In genomic region chr1:43976890-43977289, GRCh38 we compare ENCODE assay signal across 9 cellular contexts. TPM values are rescaled to one million over a fixed set of nuclear protein-coding genes. Genes with fewer than 3 reads are reported as not detected.
DNase-seq lines count a peak whose midpoint lies in the region; ATAC-seq and TF ChIP-seq lines count a peak whose summit lies in the region.
"Had no signal": no experiment of that assay in that cellular context is flagged by ENCODE, and none has a peak within 500 bp of the region (broad histone marks: within the 10 kb centered on the region; RNA-seq: fewer than 3 reads in every experiment).

No MANE protein-coding gene starts in this region.

- peaks cover 49 to 63% (median 62%) of the 10 kb centered on the region in 3 donors for H3K4me1 Mint-ChIP-seq in CD8-positive, alpha-beta memory T cell
- H3K4me1 Mint-ChIP-seq in activated T-helper 1 cell treated with anti-CD3 and anti-CD28 coated beads, Interleukin-12 subunit alpha, Interleukin-12 subunit beta, Interleukin-2, Interleukin-4 antibody, amounts not matched to agents 30 ng/mL and 10 ng/mL and 1 ng/mL, durations not matched to agents 14 hours and 24 hours and 36 hours (ENCODE audit: low read depth): peaks cover 58% of the 10 kb centered on the region
- H3K4me1 Mint-ChIP-seq in mesothelial cell of epicardium: peaks cover 52% of the 10 kb centered on the region

- intact Hi-C loops in activated T-helper 1 cell treated with anti-CD3 and anti-CD28 coated beads, Interleukin-12 subunit alpha, Interleukin-12 subunit beta, Interleukin-2, Interleukin-4 antibody, amounts not matched to agents 30 ng/mL and 10 ng/mL and 1 ng/mL, durations not matched to agents 14 hours and 24 hours and 36 hours (cut with micrococcal nuclease): loop anchor here (10.0 kb wide), 1 partner anchor 612 kb away; the partner anchor contains the start of gene ELOVL1

- peaks cover 38% of the 10 kb centered on the region for H3K4me1 ChIP-seq in ACC112 (ENCODE audit: control insufficient read depth, insufficient read depth, low read length, unreplicated experiment)
- H3K4me1 ChIP-seq in CD8-positive, alpha-beta memory T cell (ENCODE audit: insufficient read depth, low read length): peaks cover 44% of the 10 kb centered on the region

- ATAC-seq in GM18909 (IDR thresholded peaks at IDR 0.05; ENCODE audit: poor library complexity, unreplicated experiment): no peak
- no peak for ATAC-seq in HG03520 (IDR thresholded peaks at IDR 0.05; ENCODE audit: unreplicated experiment)
- ATAC-seq in HG03097 (IDR thresholded peaks at IDR 0.05; ENCODE audit: low FRiP score, unreplicated experiment): no peak

- no peaks in the 10 kb centered on the region for H3K27me3 ChIP-seq in ACC112 (ENCODE audit: insufficient read depth, low read length)
- H3K27me3 ChIP-seq in CD8-positive, alpha-beta memory T cell (ENCODE audit: insufficient read depth, low read length, poor library complexity, severe bottlenecking): no peaks in the 10 kb centered on the region

- H2AFZ ChIP-seq in ACC112 (ENCODE audit: low read length, unreplicated experiment): no peak overlapping the region

- H3K9me3 ChIP-seq in CD8-positive, alpha-beta memory T cell (ENCODE audit: low read length): no peaks in the 10 kb centered on the region

- peaks cover 0 to 10% of the 10 kb centered on the region in 2 donors for H3K27me3 Mint-ChIP-seq in CD8-positive, alpha-beta memory T cell
- H3K27me3 Mint-ChIP-seq in activated T-helper 1 cell treated with anti-CD3 and anti-CD28 coated beads, Interleukin-12 subunit alpha, Interleukin-12 subunit beta, Interleukin-2, Interleukin-4 antibody, amounts not matched to agents 30 ng/mL and 10 ng/mL and 1 ng/mL, durations not matched to agents 14 hours and 24 hours and 36 hours (ENCODE audit: insufficient read depth): peaks cover 1% of the 10 kb centered on the region
- no peaks in the 10 kb centered on the region for H3K27me3 Mint-ChIP-seq in mesothelial cell of epicardium (ENCODE audit: low read depth)

- peaks cover 11% of the 10 kb centered on the region; the same call in 1 of the 2 replicates for H3K36me3 ChIP-seq in ACC112 (ENCODE audit: insufficient read depth, low read length)
- peaks cover 21% of the 10 kb centered on the region for H3K36me3 ChIP-seq in CD8-positive, alpha-beta memory T cell (ENCODE audit: insufficient read depth, low read length)

- no peaks in the 10 kb centered on the region for H3K9me3 Mint-ChIP-seq in CD8-positive, alpha-beta memory T cell
- H3K9me3 Mint-ChIP-seq in activated T-helper 1 cell treated with anti-CD3 and anti-CD28 coated beads, Interleukin-12 subunit alpha, Interleukin-12 subunit beta, Interleukin-2, Interleukin-4 antibody, amounts not matched to agents 30 ng/mL and 10 ng/mL and 1 ng/mL, durations not matched to agents 14 hours and 24 hours and 36 hours: no peaks in the 10 kb centered on the region
- H3K9me3 Mint-ChIP-seq in mesothelial cell of epicardium: no peaks in the 10 kb centered on the region

- TF ChIP-seq CTCF in mesothelial cell of epicardium (IDR thresholded peaks at IDR 0.05; ENCODE audit: unreplicated experiment): no peak

- H3K27ac ChIP-seq in ACC112 (ENCODE audit: low read depth, low read length): no peak overlapping the region
- no peak overlapping the region for H3K27ac ChIP-seq in CD8-positive, alpha-beta memory T cell (ENCODE audit: low read depth, low read length)

- H3K79me2 ChIP-seq in ACC112 (ENCODE audit: control insufficient read depth, insufficient read depth, low read length, unreplicated experiment): peaks cover 60% of the 10 kb centered on the region

- POLR2A ChIA-PET in CD8-positive, alpha-beta memory T cell (lab: Charles Lee): interaction anchor here (1.7 kb wide), 1 partner anchor 14 kb away, joined by 4 read pairs; the partner anchor contains the start of gene CCDC24

- peaks cover 3 to 52% (median 9%) of the 10 kb centered on the region in 3 donors for H3K36me3 Mint-ChIP-seq in CD8-positive, alpha-beta memory T cell
- peaks cover 43% of the 10 kb centered on the region for H3K36me3 Mint-ChIP-seq in activated T-helper 1 cell treated with anti-CD3 and anti-CD28 coated beads, Interleukin-12 subunit alpha, Interleukin-12 subunit beta, Interleukin-2, Interleukin-4 antibody, amounts not matched to agents 30 ng/mL and 10 ng/mL and 1 ng/mL, durations not matched to agents 14 hours and 24 hours and 36 hours (ENCODE audit: low read depth)
- peaks cover 13% of the 10 kb centered on the region for H3K36me3 Mint-ChIP-seq in mesothelial cell of epicardium

- H3K27ac Mint-ChIP-seq in CD8-positive, alpha-beta memory T cell: peak overlapping the region in 5 of 8 donors; percentile 16 to 91 (median 57)
- H3K27ac Mint-ChIP-seq in activated T-helper 1 cell treated with anti-CD3 and anti-CD28 coated beads, Interleukin-12 subunit alpha, Interleukin-12 subunit beta, Interleukin-2, Interleukin-4 antibody, amounts not matched to agents 30 ng/mL and 10 ng/mL and 1 ng/mL, durations not matched to agents 14 hours and 24 hours and 36 hours: no peak overlapping the region
- H3K27ac Mint-ChIP-seq in mesothelial cell of epicardium: no peak overlapping the region

- no peak for DNase-seq in CD8-positive, alpha-beta memory T cell
- no peak for DNase-seq in activated T-helper 1 cell treated with anti-CD3 and anti-CD28 coated beads, Interleukin-12 subunit alpha, Interleukin-12 subunit beta, Interleukin-2, Interleukin-4 antibody, amounts not matched to agents 30 ng/mL and 10 ng/mL and 1 ng/mL, durations not matched to agents 14 hours and 24 hours and 36 hours (ENCODE audit: low spot score)
- DNase-seq in mesothelial cell of epicardium (ENCODE audit: low spot score in 2 of 2, unreplicated experiment in 2 of 2) (no peak), SKM-1 (lab: John Stamatoyannopoulos, UW; ENCODE audit: unreplicated experiment) (no peak)
- DNase-seq: NCI-H1694 treated with DMSO at 0.1 percent for 48 hours had no signal

- H3K4me3 ChIP-seq in ACC112 (ENCODE audit: low read depth, low read length): peak overlapping the region; percentile 86
- no peak overlapping the region for H3K4me3 ChIP-seq in CD8-positive, alpha-beta memory T cell (ENCODE audit: low read length)

- CTCF ChIA-PET in CD8-positive, alpha-beta memory T cell (lab: Charles Lee): interaction anchor here (2.5 kb wide), 1 partner anchor 30 kb away, joined by 12 read pairs; the partner anchor contains the start of gene IPO13

- peak overlapping the region in 6 of 7 donors; percentile 86 to 98 (median 92) for H3K4me3 Mint-ChIP-seq in CD8-positive, alpha-beta memory T cell
- H3K4me3 Mint-ChIP-seq in activated T-helper 1 cell treated with anti-CD3 and anti-CD28 coated beads, Interleukin-12 subunit alpha, Interleukin-12 subunit beta, Interleukin-2, Interleukin-4 antibody, amounts not matched to agents 30 ng/mL and 10 ng/mL and 1 ng/mL, durations not matched to agents 14 hours and 24 hours and 36 hours: peak overlapping the region; percentile 85
- H3K4me3 Mint-ChIP-seq in mesothelial cell of epicardium: peak overlapping the region; percentile 89

RNA-seq across cellular contexts. Expression of gene B4GALT2, which starts 2.1 kb away (rescaled TPM):
- total RNA-seq in CD8-positive, alpha-beta memory T cell: 10 to 100 TPM; 39.7 to 41.7 TPM
- 1.9 TPM for polyA plus RNA-seq in CD8-positive, alpha-beta memory T cell
- 51.2 and 51.3 TPM in 2 replicates for total RNA-seq in activated T-helper 1 cell treated with anti-CD3 and anti-CD28 coated beads, Interleukin-12 subunit alpha, Interleukin-12 subunit beta, Interleukin-2, Interleukin-4 antibody, amounts not matched to agents 30 ng/mL and 10 ng/mL and 1 ng/mL, durations not matched to agents 14 hours and 24 hours and 36 hours
- 55.8 to 58.6 TPM (median 57.8 TPM) in 3 replicates for total RNA-seq in mesothelial cell of epicardium

RNA-seq across cellular contexts. Expression of gene ATP6V0B, which starts 2.1 kb away (rescaled TPM):
- total RNA-seq in CD8-positive, alpha-beta memory T cell: 100 to 1,000 TPM; 184 to 205 TPM
- polyA plus RNA-seq in CD8-positive, alpha-beta memory T cell: 190 TPM
- total RNA-seq in activated T-helper 1 cell treated with anti-CD3 and anti-CD28 coated beads, Interleukin-12 subunit alpha, Interleukin-12 subunit beta, Interleukin-2, Interleukin-4 antibody, amounts not matched to agents 30 ng/mL and 10 ng/mL and 1 ng/mL, durations not matched to agents 14 hours and 24 hours and 36 hours: 187 and 195 TPM in 2 replicates
- 72.8 to 82.6 TPM (median 75.0 TPM) in 3 replicates for total RNA-seq in mesothelial cell of epicardium

RNA-seq across cellular contexts. Expression of gene DPH2, which starts 7.1 kb away (rescaled TPM):
- total RNA-seq in CD8-positive, alpha-beta memory T cell: 10 to 100 TPM; 85.8 to 94.7 TPM
- polyA plus RNA-seq in CD8-positive, alpha-beta memory T cell: 32.9 TPM
- 73.8 and 74.8 TPM in 2 replicates for total RNA-seq in activated T-helper 1 cell treated with anti-CD3 and anti-CD28 coated beads, Interleukin-12 subunit alpha, Interleukin-12 subunit beta, Interleukin-2, Interleukin-4 antibody, amounts not matched to agents 30 ng/mL and 10 ng/mL and 1 ng/mL, durations not matched to agents 14 hours and 24 hours and 36 hours
- total RNA-seq in mesothelial cell of epicardium: 24.1 to 26.6 TPM (median 25.0 TPM) in 3 replicates

RNA-seq across cellular contexts. Expression of gene CCDC24, which starts 14.5 kb away (rescaled TPM):
- total RNA-seq in CD8-positive, alpha-beta memory T cell: 1 to 10 TPM; 2.7 to 3.4 TPM
- polyA plus RNA-seq in CD8-positive, alpha-beta memory T cell: 0.43 TPM
- total RNA-seq in activated T-helper 1 cell treated with anti-CD3 and anti-CD28 coated beads, Interleukin-12 subunit alpha, Interleukin-12 subunit beta, Interleukin-2, Interleukin-4 antibody, amounts not matched to agents 30 ng/mL and 10 ng/mL and 1 ng/mL, durations not matched to agents 14 hours and 24 hours and 36 hours: 2.7 TPM in 2 replicates
- 12.3 to 13.8 TPM (median 12.4 TPM) in 3 replicates for total RNA-seq in mesothelial cell of epicardium

RNA-seq across cellular contexts. Expression of gene IPO13, which starts 30.1 kb away (rescaled TPM):
- 10 to 100 TPM; 28.9 to 32.1 TPM for total RNA-seq in CD8-positive, alpha-beta memory T cell
- 16.0 TPM for polyA plus RNA-seq in CD8-positive, alpha-beta memory T cell
- total RNA-seq in activated T-helper 1 cell treated with anti-CD3 and anti-CD28 coated beads, Interleukin-12 subunit alpha, Interleukin-12 subunit beta, Interleukin-2, Interleukin-4 antibody, amounts not matched to agents 30 ng/mL and 10 ng/mL and 1 ng/mL, durations not matched to agents 14 hours and 24 hours and 36 hours: 28.6 and 33.9 TPM in 2 replicates
- 21.8 to 26.4 TPM (median 23.2 TPM) in 3 replicates for total RNA-seq in mesothelial cell of epicardium

Comparison
In these comparisons a context has a peak if more than half of its experiments do, and no peak if none do; other contexts are left out.
1. H3K27ac Mint-ChIP-seq: peak in CD8-positive, alpha-beta memory T cell (5 of 8); none in activated T-helper 1 cell treated with anti-CD3 and anti-CD28 coated beads, Interleukin-12 subunit alpha, Interleukin-12 subunit beta, Interleukin-2, Interleukin-4 antibody, amounts not matched to agents 30 ng/mL and 10 ng/mL and 1 ng/mL, durations not matched to agents 14 hours and 24 hours and 36 hours (single experiment) and mesothelial cell of epicardium (single experiment).
2. Peak in every context shown above with its lines, with median percentiles within 50 percentile points of each other: H3K4me3 Mint-ChIP-seq.